In the genomic region with DNA sequence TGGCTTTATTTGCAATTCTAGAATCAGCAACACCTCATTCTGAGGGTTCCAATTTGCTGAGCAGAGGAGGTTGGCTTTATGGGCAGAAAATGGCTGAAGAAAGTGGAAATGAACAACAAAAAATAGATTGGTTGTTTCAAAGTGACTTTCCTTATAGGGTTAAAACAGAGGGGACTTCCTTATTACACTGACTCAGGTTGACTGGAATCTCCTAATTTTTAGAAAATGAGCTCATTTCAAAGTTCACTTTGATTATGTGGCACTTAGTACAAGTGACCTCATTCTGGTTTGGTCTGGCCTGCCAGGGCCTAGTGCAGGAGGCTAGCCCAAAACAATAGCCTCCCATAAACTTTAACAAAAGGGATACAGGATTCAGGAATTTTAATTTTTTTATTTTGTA, we compare ENCODE assay signal across 11 cellular contexts. TPM values are rescaled to one million over a fixed set of nuclear protein-coding genes. Genes with fewer than 3 reads are reported as not detected.
DNase-seq lines count a peak whose midpoint lies in the region; ATAC-seq and TF ChIP-seq lines count a peak whose summit lies in the region.
"Had no signal": no experiment of that assay in that cellular context is flagged by ENCODE, and none has a peak within 500 bp of the region (broad histone marks: within the 10 kb centered on the region; RNA-seq: fewer than 3 reads in every experiment).

No MANE protein-coding gene starts in this region.

- BruUV-seq in mammary epithelial cell (replicated peaks; lab: Mats Ljungman, UMichigan): no TSS peak

- no peak overlapping the region for H3K23ac ChIP-seq in neuronal stem cell (ENCODE audit: low read depth, low read length, poor library complexity)

- H3K36me3 ChIP-seq in mammary epithelial cell (ENCODE audit: insufficient read depth, low read length): no peaks in the 10 kb centered on the region
- no peaks in the 10 kb centered on the region for H3K36me3 ChIP-seq in breast epithelium
- H3K36me3 ChIP-seq in spleen: no peaks in the 10 kb centered on the region
- no peaks in the 10 kb centered on the region for H3K36me3 ChIP-seq in neuronal stem cell (replicated peaks in 1 of 2; ENCODE audit: control insufficient read depth in 2 of 2, insufficient read depth in 2 of 2, low read length in 2 of 2)
- H3K36me3 ChIP-seq: BLaER1 had no signal

- H3K27ac ChIP-seq in mammary epithelial cell (ENCODE audit: insufficient read depth, low read depth, low read length): no peak overlapping the region
- no peak overlapping the region for H3K27ac ChIP-seq in breast epithelium
- H3K27ac ChIP-seq in spleen: no peak overlapping the region
- H3K27ac ChIP-seq in neuronal stem cell (replicated peaks; ENCODE audit: low read length): no peak overlapping the region
- H3K27ac ChIP-seq: BLaER1 had no signal

- no peak for TF ChIP-seq CTCF in mammary epithelial cell (conservative IDR thresholded peaks at IDR 0.05 in 1 of 2, IDR thresholded peaks at IDR 0.05 in 1 of 2; ENCODE audit: extremely low read depth in 1 of 2, insufficient read depth in 1 of 2, low read depth in 1 of 2, low read length in 2 of 2)
- TF ChIP-seq CTCF in breast epithelium (IDR thresholded peaks at IDR 0.05): no peak
- TF ChIP-seq CTCF in epithelial cell of proximal tubule (conservative IDR thresholded peaks at IDR 0.05; ENCODE audit: low read depth, low read length): no peak
- TF ChIP-seq CTCF in spleen (IDR thresholded peaks at IDR 0.05 in 8 of 11, conservative IDR thresholded peaks at IDR 0.05 in 3 of 11): no peak

- in situ Hi-C loops in mammary epithelial cell (cut with MboI; ENCODE audit: low sequenced_read_pairs in 2 of 2): no loop called here

- no peaks in the 10 kb centered on the region for H4K20me1 ChIP-seq in mammary epithelial cell (ENCODE audit: insufficient read depth, low read length)
- H4K20me1 ChIP-seq: BLaER1 had no signal

- no peak overlapping the region for H2BK15ac ChIP-seq in neuronal stem cell (ENCODE audit: low read length)

- H3K4me3 ChIP-seq in mammary epithelial cell (replicated peaks in 1 of 3; ENCODE audit: insufficient read depth in 1 of 3, low read depth in 2 of 3, low read length in 3 of 3) (no peak overlapping the region), breast epithelium (no peak overlapping the region), epithelial cell of proximal tubule (ENCODE audit: low read depth, low read length) (no peak overlapping the region), spleen (no peak overlapping the region), neuronal stem cell (ENCODE audit: low read length in 2 of 2) (no peak overlapping the region)
- H3K4me3 ChIP-seq: BLaER1 had no signal

- H2AK5ac ChIP-seq in neuronal stem cell (ENCODE audit: low read depth, low read length): no peak overlapping the region

- DNase-seq in mammary epithelial cell: peak; percentile 54
- DNase-seq in breast epithelium (ENCODE audit: low spot score in 2 of 2): no peak
- DNase-seq in epithelial cell of proximal tubule (ENCODE audit: low read depth): peak; percentile 83
- DNase-seq in NCI-H510A treated with DMSO at 0.1 percent for 48 hours (lab: John Stamatoyannopoulos, UW): no peak
- DNase-seq in spleen: no peak
- DNase-seq in mucosa of gallbladder (ENCODE audit: low spot score): no peak
- DNase-seq in neuronal stem cell (ENCODE audit: low spot score): no peak
- DNase-seq: NCI-H1417, RPMI8226 had no signal

- intact Hi-C loops in mammary epithelial cell (cut with micrococcal nuclease): no loop called here
- intact Hi-C loops in breast epithelium (cut with DNase I; ENCODE audit: low total_unique reads): no loop called here
- intact Hi-C loops in spleen (cut with DNase I; ENCODE audit: low total_unique reads): no loop called here

- H3K79me2 ChIP-seq in mammary epithelial cell (ENCODE audit: insufficient read depth, low read length): no peaks in the 10 kb centered on the region

- H3K9ac ChIP-seq in mammary epithelial cell (ENCODE audit: insufficient read depth, low read length) (no peak overlapping the region), neuronal stem cell (ENCODE audit: low read depth, low read length, poor library complexity) (no peak overlapping the region)
- H3K9ac ChIP-seq: BLaER1 had no signal

- H2AFZ ChIP-seq in mammary epithelial cell (ENCODE audit: low read depth, low read length) (no peak overlapping the region), neuronal stem cell (ENCODE audit: low read length) (no peak overlapping the region)

- H3K14ac ChIP-seq in neuronal stem cell (ENCODE audit: low read length): no peak overlapping the region

- CTCF ChIA-PET in mammary epithelial cell (lab: Charles Lee; ENCODE audit: low non-redundant PET): no interaction called here

- H3K4ac ChIP-seq in neuronal stem cell (ENCODE audit: low read length): no peak overlapping the region

- H2BK5ac ChIP-seq in neuronal stem cell (ENCODE audit: low read length): no peak overlapping the region

- H3K4me1 ChIP-seq in mammary epithelial cell (ENCODE audit: insufficient read depth, low read length) (no peaks in the 10 kb centered on the region), breast epithelium (no peaks in the 10 kb centered on the region), spleen (no peaks in the 10 kb centered on the region), neuronal stem cell (ENCODE audit: control insufficient read depth in 2 of 2, insufficient read depth in 1 of 2, low read depth in 1 of 2, low read length in 2 of 2) (peaks cover 0 to 4% of the 10 kb centered on the region in 2 donors)
- H3K4me1 ChIP-seq: BLaER1 had no signal

- peak; percentile 67 for ATAC-seq in HG03565 (IDR thresholded peaks at IDR 0.05; ENCODE audit: unreplicated experiment)

- H3K79me1 ChIP-seq in neuronal stem cell (ENCODE audit: low read depth, low read length): no peaks in the 10 kb centered on the region

- H3K4me2 ChIP-seq in mammary epithelial cell (ENCODE audit: insufficient read depth, low read depth, low read length) (no peak overlapping the region), neuronal stem cell (ENCODE audit: insufficient read depth, low read length, poor library complexity, severe bottlenecking) (no peak overlapping the region)
- H3K4me2 ChIP-seq: BLaER1 had no signal

- dilution Hi-C loops in mammary epithelial cell (cut with HindIII; ENCODE audit: low sequenced_read_pairs): no loop called here

- H3K27me3 ChIP-seq in mammary epithelial cell (ENCODE audit: insufficient read depth, low read length): no peaks in the 10 kb centered on the region
- H3K27me3 ChIP-seq in breast epithelium: no peaks in the 10 kb centered on the region
- H3K27me3 ChIP-seq in spleen (replicated peaks in 1 of 7): no peaks in the 10 kb centered on the region
- no peaks in the 10 kb centered on the region for H3K27me3 ChIP-seq in neuronal stem cell (ENCODE audit: control insufficient read depth in 3 of 3, insufficient read depth in 3 of 3, low read depth in 1 of 3, low read length in 3 of 3)
- H3K27me3 ChIP-seq: BLaER1 had no signal

- no peak for TF ChIP-seq POLR2A in breast epithelium (IDR thresholded peaks at IDR 0.05)
- no peak for TF ChIP-seq POLR2A in spleen (IDR thresholded peaks at IDR 0.05)

- no peak overlapping the region for H2BK12ac ChIP-seq in neuronal stem cell (ENCODE audit: low read length)

- H2BK120ac ChIP-seq in neuronal stem cell (ENCODE audit: low read depth, low read length): no peak overlapping the region

- no peaks in the 10 kb centered on the region for H3K9me3 ChIP-seq in mammary epithelial cell (replicated peaks; ENCODE audit: insufficient read depth, low read length)
- no peaks in the 10 kb centered on the region for H3K9me3 ChIP-seq in breast epithelium
- peaks cover 0 to 9% (median 0%) of the 10 kb centered on the region in 8 donors for H3K9me3 ChIP-seq in spleen
- H3K9me3 ChIP-seq in neuronal stem cell (replicated peaks in 1 of 2; ENCODE audit: control insufficient read depth in 2 of 2, insufficient read depth in 1 of 2, low read depth in 1 of 2, low read length in 2 of 2): no peaks in the 10 kb centered on the region
- H3K9me3 ChIP-seq: BLaER1 had no signal

- H4K8ac ChIP-seq in neuronal stem cell (ENCODE audit: low read depth, low read length): no peak overlapping the region

- no peak overlapping the region for H4K91ac ChIP-seq in neuronal stem cell (ENCODE audit: low read depth, low read length, poor library complexity)

- no peak overlapping the region for H3K18ac ChIP-seq in neuronal stem cell (ENCODE audit: low read length)

RNA-seq across cellular contexts. Expression of a gene that starts 41.4 kb away (rescaled TPM):
- 10 to 100 TPM; 27.0 to 85.8 TPM for total RNA-seq in mammary epithelial cell
- polyA plus RNA-seq in mammary epithelial cell: 15.3 TPM
- 32.8 TPM for polyA minus RNA-seq in mammary epithelial cell
- total RNA-seq in breast epithelium: 100 to 1,000 TPM in 2 of 3 donors, 10 to 100 TPM in 1; 52.2 to 694 (median 243) TPM
- total RNA-seq in epithelial cell of proximal tubule: 46.5 and 140 TPM in 2 replicates
- 100 to 1,000 TPM in 3 of 7 donors, 10 to 100 TPM in 4; 59.4 to 220 (median 96.4) TPM for total RNA-seq in spleen
- 10 to 100 TPM; 11.6 to 12.1 (median 11.7) TPM for polyA plus RNA-seq in spleen
- total RNA-seq in mucosa of gallbladder: 190 TPM
- 5.5 TPM for polyA plus RNA-seq in neuronal stem cell (2013, experiment 1 of 2)
- 6.6 TPM for polyA plus RNA-seq in neuronal stem cell (2013, experiment 2 of 2)

Comparison
In these comparisons a context has a peak if more than half of its experiments do, and no peak if none do; other contexts are left out.
1. DNase-seq: peak in mammary epithelial cell (single experiment) and epithelial cell of proximal tubule (single experiment); none in breast epithelium (0 of 2), NCI-H510A treated with DMSO at 0.1 percent for 48 hours (single experiment), spleen (single experiment), mucosa of gallbladder (single experiment) and neuronal stem cell (single experiment).